ENCODE assay signal across 8 cellular contexts in genomic region chr3:133211449-133211848, GRCh38.
A peak's percentile ranks its signal among the peaks of the same experiment; 100 is the strongest.
DNase-seq lines count a peak whose midpoint lies in the region; ATAC-seq, FAIRE-seq and TF ChIP-seq lines count a peak whose summit lies in the region.

No MANE protein-coding gene starts in this region.

- no peak overlapping the region for H3K4me3 ChIP-seq in HUES6 (ENCODE audit: low read depth, low read length)
- H3K4me3 ChIP-seq in brain microvascular endothelial cell (ENCODE audit: low read depth, low read length): no peak overlapping the region
- no peak overlapping the region for H3K4me3 ChIP-seq in small intestine (ENCODE audit: low read depth in 1 of 2, low read length in 2 of 2)

- no peaks in the 10 kb centered on the region for H3K36me3 ChIP-seq in HUES6 (ENCODE audit: control insufficient read depth, insufficient read depth, low read length)
- H3K36me3 ChIP-seq in brain microvascular endothelial cell (replicated peaks): no peaks in the 10 kb centered on the region
- H3K36me3 ChIP-seq in small intestine (ENCODE audit: control insufficient read depth in 2 of 2, insufficient read depth in 2 of 2, low read length in 2 of 2): no peaks in the 10 kb centered on the region

- peak; percentile 95 for ATAC-seq in GM21529 (IDR thresholded peaks at IDR 0.05; ENCODE audit: unreplicated experiment)

- 29 to 49% (median 33%) methylated on average over 2 of the region's 2 CpGs for WGBS in small intestine, 3 donors

- H3K27ac ChIP-seq in HUES6 (ENCODE audit: low read depth, low read length): 0 out of 2 replicates have a peak overlapping the region, but pooled peaks have one; percentile 5
- no peak overlapping the region for H3K27ac ChIP-seq in brain microvascular endothelial cell
- H3K27ac ChIP-seq in small intestine (ENCODE audit: low read depth in 1 of 2, low read length in 1 of 2): no peak overlapping the region

- no peak for TF ChIP-seq CTCF in brain microvascular endothelial cell (IDR thresholded peaks at IDR 0.05; ENCODE audit: low read depth, low read length, missing control alignments)

- no peak overlapping the region for H3K9ac ChIP-seq in HUES6 (ENCODE audit: low read length)

- peaks cover 56% of the 10 kb centered on the region for H3K4me1 ChIP-seq in HUES6 (ENCODE audit: control insufficient read depth, insufficient read depth, low read length)
- no peaks in the 10 kb centered on the region for H3K4me1 ChIP-seq in small intestine (ENCODE audit: control insufficient read depth in 2 of 2, insufficient read depth in 1 of 2, low read depth in 1 of 2, low read length in 1 of 2)

- in situ Hi-C loops in brain microvascular endothelial cell (cut with HindIII; ENCODE audit: low pct_ligation_motif_present, low sequenced_read_pairs): no loop called here

- H3K9me3 ChIP-seq in HUES6 (ENCODE audit: control insufficient read depth, insufficient read depth, low read depth, low read length) (no peaks in the 10 kb centered on the region), small intestine (ENCODE audit: control insufficient read depth, low read depth) (no peaks in the 10 kb centered on the region)

- H3K27me3 ChIP-seq in HUES6 (ENCODE audit: control insufficient read depth, insufficient read depth, low read length) (no peaks in the 10 kb centered on the region), brain microvascular endothelial cell (replicated peaks) (no peaks in the 10 kb centered on the region), small intestine (ENCODE audit: control insufficient read depth in 2 of 2, insufficient read depth in 2 of 2, low read length in 2 of 2) (no peaks in the 10 kb centered on the region)

- no peak for TF ChIP-seq POLR2A in GM12891 (IDR thresholded peaks at IDR 0.05; ENCODE audit: low read depth, low read length)

- peak; percentile 90 for FAIRE-seq in GM12891 (lab: Jason Lieb, UNC)
- FAIRE-seq in small intestine (lab: Jason Lieb, UNC): no peak

- DNase-seq in GM12891 (ENCODE audit: insufficient read length, low spot score) (no peak), brain microvascular endothelial cell (peak; percentile 25), small intestine (no peak), dedifferentiated amniotic fluid mesenchymal stem cell (ENCODE audit: extremely low spot score) (no peak), kidney glomerular epithelial cell (lab: John Stamatoyannopoulos, UW) (no peak)
- no peak for DNase-seq in stimulated activated CD4-positive, alpha-beta T cell treated with anti-CD3 and anti-CD28 coated beads, Interleukin-15, amount 100 ng/mL, for 24 hours

TF ChIP-seq in GM12891, 5 proteins besides CTCF, POLR2A, EP300 and RAD21:
- TF ChIP-seq POU2F2 (IDR thresholded peaks at IDR 0.05; ENCODE audit: low read depth, low read length): peak; percentile 92
- peak; percentile 47 for TF ChIP-seq SPI1 (IDR thresholded peaks at IDR 0.05; ENCODE audit: low read depth, low read length)
- no peak for TF ChIP-seq TAF1 (IDR thresholded peaks at IDR 0.05; ENCODE audit: low read depth, low read length)
